ENCODE assay signal across 8 cellular contexts in genomic region chr6:24494726-24495515, GRCh38. TPM values are rescaled to one million over a fixed set of nuclear protein-coding genes. Genes with fewer than 3 reads are reported as not detected.
DNase-seq lines count a peak whose midpoint lies in the region; ATAC-seq and TF ChIP-seq lines count a peak whose summit lies in the region.

Gene ALDH5A1 (plus strand): TSS chr6:24494969. CDS start chr6:24494997, 28 bp downstream.

- peaks cover 31% of the 10 kb centered on the region for H3K27me3 Mint-ChIP-seq in GM23338 (ENCODE audit: insufficient read depth, low read depth, poor library complexity)

- H3K9me3 Mint-ChIP-seq in GM23338, result peaks cover 16% of the 10 kb centered on the region

- peak within 1 kb of the TSS; percentile 77 for H3K4me3 Mint-ChIP-seq in GM23338

- H3K27ac ChIP-seq in GM23338 (ENCODE audit: low read depth), result no peak within 1 kb of the TSS
- peak within 1 kb of the TSS; percentile 72 to 76 for H3K27ac ChIP-seq in right atrium auricular region
- peak within 1 kb of the TSS; percentile 83 for H3K27ac ChIP-seq in rectal smooth muscle tissue (ENCODE audit: low read depth, low read length)
- peak within 1 kb of the TSS; percentile 72 for H3K27ac ChIP-seq in vagina

- no peaks in the 10 kb centered on the region; the same call in 1 of the 2 replicates for H3K36me3 ChIP-seq in GM23338 (ENCODE audit: insufficient read depth)
- H3K36me3 ChIP-seq in adipocyte (ENCODE audit: control insufficient read depth, insufficient read depth, low read length, severe bottlenecking), result no peaks in the 10 kb centered on the region
- H3K36me3 ChIP-seq in right atrium auricular region, result no peaks in the 10 kb centered on the region
- no peaks in the 10 kb centered on the region for H3K36me3 ChIP-seq in rectal smooth muscle tissue (ENCODE audit: control insufficient read depth, insufficient read depth, low read length)
- no peaks in the 10 kb centered on the region for H3K36me3 ChIP-seq in vagina

- TF ChIP-seq CTCF in GM23338 (conservative IDR thresholded peaks at IDR 0.05; ENCODE audit: low read depth in 2 of 2) (peak in 1 of 2 experiments; percentile 60; a peak in 3 of 4 replicates), LNCaP clone FGC (IDR thresholded peaks at IDR 0.05; ENCODE audit: control insufficient read depth, extremely low read depth, insufficient read depth) (peak; percentile 47), right atrium auricular region (IDR thresholded peaks at IDR 0.05) (peak in 1 of 2 donors; percentile 54), vagina (IDR thresholded peaks at IDR 0.05) (no peak)

- H3K4me3 ChIP-seq in GM23338, result peak within 1 kb of the TSS; percentile 78
- peak within 1 kb of the TSS; percentile 45 for H3K4me3 ChIP-seq in LNCaP clone FGC (ENCODE audit: low read depth, low read length)
- H3K4me3 ChIP-seq in adipocyte (ENCODE audit: low read length), result peak within 1 kb of the TSS; percentile 74
- peak within 1 kb of the TSS; percentile 55 to 64 for H3K4me3 ChIP-seq in right atrium auricular region
- H3K4me3 ChIP-seq in rectal smooth muscle tissue (ENCODE audit: low read length), result peak within 1 kb of the TSS; percentile 80
- peak within 1 kb of the TSS; percentile 71 to 89 for H3K4me3 ChIP-seq in vagina

- no peak within 1 kb of the TSS for H3K27ac Mint-ChIP-seq in GM23338

- ATAC-seq in GM23338, result peak; percentile 80

- H3K36me3 Mint-ChIP-seq in GM23338 (ENCODE audit: low read depth), result peaks cover 13% of the 10 kb centered on the region

- peak within 1 kb of the TSS; percentile 98 for H2AFZ ChIP-seq in GM23338

- H4K20me1 ChIP-seq in GM23338 (replicated peaks; ENCODE audit: insufficient read depth), result no peaks in the 10 kb centered on the region

- H3K4me1 ChIP-seq in GM23338 (ENCODE audit: insufficient read depth) (peaks cover 29% of the 10 kb centered on the region; the same call in 1 of the 2 replicates), adipocyte (ENCODE audit: control insufficient read depth, insufficient read depth, low read length) (peaks cover 6% of the 10 kb centered on the region), right atrium auricular region (peaks cover 0 to 18% of the 10 kb centered on the region in 2 donors), rectal smooth muscle tissue (ENCODE audit: control insufficient read depth, insufficient read depth, low read length) (peaks cover 9% of the 10 kb centered on the region), vagina (peaks cover 19% of the 10 kb centered on the region)

- DNase-seq in GF-D8 (lab: John Stamatoyannopoulos, UW) (peak; percentile 71), GM23338 (ENCODE audit: low spot score) (peak; percentile 86), LNCaP clone FGC (ENCODE audit: low read depth) (no peak), SW480 (ENCODE audit: low spot score) (peak; percentile 66), adipocyte (ENCODE audit: low read depth) (peak; percentile 80), right atrium auricular region (ENCODE audit: low spot score) (peak; percentile 58), vagina (ENCODE audit: extremely low spot score in 2 of 2) (no peak)

- H3K9me3 ChIP-seq in adipocyte (ENCODE audit: control insufficient read depth, low read length) (no peaks in the 10 kb centered on the region), right atrium auricular region (no peaks in the 10 kb centered on the region), vagina (no peaks in the 10 kb centered on the region)

- peaks cover 16% of the 10 kb centered on the region for H3F3A ChIP-seq in GM23338 (replicated peaks; ENCODE audit: low read depth)

- no peaks in the 10 kb centered on the region for H3K79me2 ChIP-seq in GM23338 (replicated peaks; ENCODE audit: insufficient read depth)

- H3K4me2 ChIP-seq in GM23338, result peak within 1 kb of the TSS; percentile 95

- H3K27me3 ChIP-seq in GM23338 (ENCODE audit: insufficient read depth) (peaks cover 32% of the 10 kb centered on the region), adipocyte (replicated peaks; ENCODE audit: control insufficient read depth, insufficient read depth, low read length) (peaks cover 22% of the 10 kb centered on the region), right atrium auricular region (no peaks in the 10 kb centered on the region), rectal smooth muscle tissue (ENCODE audit: control insufficient read depth, insufficient read depth, low read length) (no peaks in the 10 kb centered on the region), vagina (no peaks in the 10 kb centered on the region)

- peaks cover 27% of the 10 kb centered on the region for H3K4me1 Mint-ChIP-seq in GM23338

- H3K9me2 ChIP-seq in GM23338 (ENCODE audit: insufficient read depth), result no peaks in the 10 kb centered on the region

- no peak for TF ChIP-seq POLR2A in vagina (IDR thresholded peaks at IDR 0.05)

- H3K9ac ChIP-seq in adipocyte (ENCODE audit: low read length) (peak within 1 kb of the TSS; percentile 72), rectal smooth muscle tissue (ENCODE audit: low read length) (peak within 1 kb of the TSS; percentile 40)

- intact Hi-C loops in vagina (cut with DNase I), result no loop called here

TF ChIP-seq in GM23338, 12 proteins besides CTCF, POLR2A, EP300 and RAD21 (continues in another document):
- TF ChIP-seq, protein P1, sequence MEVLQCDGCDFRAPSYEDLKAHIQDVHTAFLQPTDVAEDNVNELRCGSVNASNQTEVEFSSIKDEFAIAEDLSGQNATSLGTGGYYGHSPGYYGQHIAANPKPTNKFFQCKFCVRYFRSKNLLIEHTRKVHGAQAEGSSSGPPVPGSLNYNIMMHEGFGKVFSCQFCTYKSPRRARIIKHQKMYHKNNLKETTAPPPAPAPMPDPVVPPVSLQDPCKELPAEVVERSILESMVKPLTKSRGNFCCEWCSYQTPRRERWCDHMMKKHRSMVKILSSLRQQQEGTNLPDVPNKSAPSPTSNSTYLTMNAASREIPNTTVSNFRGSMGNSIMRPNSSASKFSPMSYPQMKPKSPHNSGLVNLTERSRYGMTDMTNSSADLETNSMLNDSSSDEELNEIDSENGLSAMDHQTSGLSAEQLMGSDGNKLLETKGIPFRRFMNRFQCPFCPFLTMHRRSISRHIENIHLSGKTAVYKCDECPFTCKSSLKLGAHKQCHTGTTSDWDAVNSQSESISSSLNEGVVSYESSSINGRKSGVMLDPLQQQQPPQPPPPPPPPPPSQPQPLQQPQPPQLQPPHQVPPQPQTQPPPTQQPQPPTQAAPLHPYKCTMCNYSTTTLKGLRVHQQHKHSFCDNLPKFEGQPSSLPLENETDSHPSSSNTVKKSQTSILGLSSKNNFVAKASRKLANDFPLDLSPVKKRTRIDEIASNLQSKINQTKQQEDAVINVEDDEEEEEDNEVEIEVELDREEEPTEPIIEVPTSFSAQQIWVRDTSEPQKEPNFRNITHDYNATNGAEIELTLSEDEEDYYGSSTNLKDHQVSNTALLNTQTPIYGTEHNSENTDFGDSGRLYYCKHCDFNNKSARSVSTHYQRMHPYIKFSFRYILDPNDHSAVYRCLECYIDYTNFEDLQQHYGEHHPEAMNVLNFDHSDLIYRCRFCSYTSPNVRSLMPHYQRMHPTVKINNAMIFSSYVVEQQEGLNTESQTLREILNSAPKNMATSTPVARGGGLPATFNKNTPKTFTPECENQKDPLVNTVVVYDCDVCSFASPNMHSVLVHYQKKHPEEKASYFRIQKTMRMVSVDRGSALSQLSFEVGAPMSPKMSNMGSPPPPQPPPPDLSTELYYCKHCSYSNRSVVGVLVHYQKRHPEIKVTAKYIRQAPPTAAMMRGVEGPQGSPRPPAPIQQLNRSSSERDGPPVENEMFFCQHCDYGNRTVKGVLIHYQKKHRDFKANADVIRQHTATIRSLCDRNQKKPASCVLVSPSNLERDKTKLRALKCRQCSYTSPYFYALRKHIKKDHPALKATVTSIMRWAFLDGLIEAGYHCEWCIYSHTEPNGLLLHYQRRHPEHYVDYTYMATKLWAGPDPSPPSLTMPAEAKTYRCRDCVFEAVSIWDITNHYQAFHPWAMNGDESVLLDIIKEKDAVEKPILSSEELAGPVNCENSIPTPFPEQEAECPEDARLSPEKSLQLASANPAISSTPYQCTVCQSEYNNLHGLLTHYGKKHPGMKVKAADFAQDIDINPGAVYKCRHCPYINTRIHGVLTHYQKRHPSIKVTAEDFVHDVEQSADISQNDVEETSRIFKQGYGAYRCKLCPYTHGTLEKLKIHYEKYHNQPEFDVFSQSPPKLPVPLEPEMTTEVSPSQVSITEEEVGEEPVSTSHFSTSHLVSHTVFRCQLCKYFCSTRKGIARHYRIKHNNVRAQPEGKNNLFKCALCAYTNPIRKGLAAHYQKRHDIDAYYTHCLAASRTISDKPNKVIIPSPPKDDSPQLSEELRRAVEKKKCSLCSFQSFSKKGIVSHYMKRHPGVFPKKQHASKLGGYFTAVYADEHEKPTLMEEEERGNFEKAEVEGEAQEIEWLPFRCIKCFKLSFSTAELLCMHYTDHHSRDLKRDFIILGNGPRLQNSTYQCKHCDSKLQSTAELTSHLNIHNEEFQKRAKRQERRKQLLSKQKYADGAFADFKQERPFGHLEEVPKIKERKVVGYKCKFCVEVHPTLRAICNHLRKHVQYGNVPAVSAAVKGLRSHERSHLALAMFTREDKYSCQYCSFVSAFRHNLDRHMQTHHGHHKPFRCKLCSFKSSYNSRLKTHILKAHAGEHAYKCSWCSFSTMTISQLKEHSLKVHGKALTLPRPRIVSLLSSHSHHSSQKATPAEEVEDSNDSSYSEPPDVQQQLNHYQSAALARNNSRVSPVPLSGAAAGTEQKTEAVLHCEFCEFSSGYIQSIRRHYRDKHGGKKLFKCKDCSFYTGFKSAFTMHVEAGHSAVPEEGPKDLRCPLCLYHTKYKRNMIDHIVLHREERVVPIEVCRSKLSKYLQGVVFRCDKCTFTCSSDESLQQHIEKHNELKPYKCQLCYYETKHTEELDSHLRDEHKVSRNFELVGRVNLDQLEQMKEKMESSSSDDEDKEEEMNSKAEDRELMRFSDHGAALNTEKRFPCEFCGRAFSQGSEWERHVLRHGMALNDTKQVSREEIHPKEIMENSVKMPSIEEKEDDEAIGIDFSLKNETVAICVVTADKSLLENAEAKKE (CRISPR knock-in tag; IDR thresholded peaks at IDR 0.05), result no peak
- TF ChIP-seq CREB1 (CRISPR knock-in tag; IDR thresholded peaks at IDR 0.05; ENCODE audit: low read depth) (no peak), ZNF114 (CRISPR knock-in tag; IDR thresholded peaks at IDR 0.05) (no peak)

RNA-seq across cellular contexts. Expression of gene ALDH5A1, which starts in this region (rescaled TPM):
- 4.6 and 5.2 TPM in 2 replicates for total RNA-seq in GM23338 (2014; rRNA removed; shearing (Covaris generic))
- polyA plus RNA-seq in GM23338 (2016; fragmentation: Nextera tagmentation; extraction: Ambion mirVana), result 2.7 and 3.1 TPM in 2 replicates
- total RNA-seq in right atrium auricular region, result 1 to 10 TPM; 5.0 to 10.0 TPM
- 14.2 TPM for total RNA-seq in vagina

Comparison
In these comparisons a context has a peak if more than half of its experiments do, and no peak if none do; other contexts are left out.
1. DNase-seq: peak in GF-D8 (single experiment), GM23338 (single experiment), SW480 (single experiment), adipocyte (single experiment) and right atrium auricular region (single experiment); none in LNCaP clone FGC (single experiment) and vagina (0 of 2).
2. Peak in every context shown above with its lines, with median percentiles within 50 percentile points of each other: H3K4me3 ChIP-seq.